ENCODE assay signal across 8 cellular contexts in the genomic region with DNA sequence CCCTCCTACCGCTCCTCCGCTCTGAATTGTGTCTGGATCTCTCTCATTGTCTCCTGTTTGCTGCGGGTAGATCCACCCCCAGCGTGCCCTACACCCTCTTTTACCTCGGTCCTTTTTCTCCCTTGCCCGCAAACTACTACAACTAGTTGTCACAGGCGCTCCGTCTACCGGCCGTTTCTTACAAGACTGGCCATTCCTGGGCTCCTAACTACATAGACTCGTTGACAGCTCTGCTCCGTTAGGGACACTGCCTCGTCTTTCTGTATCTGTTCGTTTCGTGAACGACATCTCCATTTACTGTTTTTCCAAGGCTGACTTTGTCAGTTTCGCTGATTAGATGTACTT. TPM values are rescaled to one million over a fixed set of nuclear protein-coding genes. Genes with fewer than 3 reads are reported as not detected.
DNase-seq lines count a peak whose midpoint lies in the region; ATAC-seq and TF ChIP-seq lines count a peak whose summit lies in the region.

No MANE protein-coding gene starts in this region.

- H3K4me3 Mint-ChIP-seq in stimulated activated memory B cell treated with anti-CD40 and anti-IgM and Interleukin-4, amounts not matched to agents 10 μg/mL and 1 μg/mL and 100 μg/mL, for 72 hours = peak overlapping the region; percentile 95

- no peaks in the 10 kb centered on the region for H3K36me3 Mint-ChIP-seq in stimulated activated memory B cell treated with anti-CD40 and anti-IgM and Interleukin-4, amounts not matched to agents 10 μg/mL and 1 μg/mL and 100 μg/mL, for 72 hours

- 1% methylated on average over 17 of the region's 17 CpGs for WGBS in lower leg skin, 2 donors

- TF ChIP-seq CTCF in dorsolateral prefrontal cortex (IDR thresholded peaks at IDR 0.05 in 54 of 56, conservative IDR thresholded peaks at IDR 0.05 in 2 of 56; ENCODE audit: low read depth in 1 of 56, partially characterized antibody in 56 of 56) (peak in 29 of 56 donors; percentile 8 to 34 (median 22)), lower leg skin (IDR thresholded peaks at IDR 0.05) (no peak)

- intact Hi-C loops in dorsolateral prefrontal cortex (cut with DNase I) (loop anchor here (2.0 to 5.0 kb wide), 3 partner anchors 30 to 292 kb away; a partner anchor contains a TSS), lower leg skin (cut with DNase I; ENCODE audit: low total_unique reads) (no loop called here)

- peak overlapping the region; percentile 87 for H3K27ac Mint-ChIP-seq in stimulated activated memory B cell treated with anti-CD40 and anti-IgM and Interleukin-4, amounts not matched to agents 10 μg/mL and 1 μg/mL and 100 μg/mL, for 72 hours

- peak; percentile 46 for ATAC-seq in GM21390 (IDR thresholded peaks at IDR 0.05; ENCODE audit: unreplicated experiment)
- peak; percentile 56 for ATAC-seq in stimulated activated memory B cell treated with anti-CD40 and anti-IgM and Interleukin-4, amounts not matched to agents 10 μg/mL and 1 μg/mL and 100 μg/mL, for 72 hours

- H3K9me3 Mint-ChIP-seq in stimulated activated memory B cell treated with anti-CD40 and anti-IgM and Interleukin-4, amounts not matched to agents 10 μg/mL and 1 μg/mL and 100 μg/mL, for 72 hours = no peaks in the 10 kb centered on the region

- TF ChIP-seq POLR2A in lower leg skin (IDR thresholded peaks at IDR 0.05) = no peak

- no peaks in the 10 kb centered on the region for H3K27me3 Mint-ChIP-seq in stimulated activated memory B cell treated with anti-CD40 and anti-IgM and Interleukin-4, amounts not matched to agents 10 μg/mL and 1 μg/mL and 100 μg/mL, for 72 hours

- H3K27me3 ChIP-seq in dorsolateral prefrontal cortex = no peaks in the 10 kb centered on the region

- H3K27ac ChIP-seq in dorsolateral prefrontal cortex = peak overlapping the region in 19 of 59 donors; percentile 42 to 92 (median 74)

- peaks cover 40% of the 10 kb centered on the region for H3K4me1 Mint-ChIP-seq in stimulated activated memory B cell treated with anti-CD40 and anti-IgM and Interleukin-4, amounts not matched to agents 10 μg/mL and 1 μg/mL and 100 μg/mL, for 72 hours

- DNase-seq in ELF-1 (ENCODE audit: low read depth, low spot score) = peak; percentile 43
- DNase-seq in HT1080 (ENCODE audit: low read depth) = peak; percentile 42
- peak; percentile 53 for DNase-seq in UCSD-AML1 (lab: John Stamatoyannopoulos, UW; ENCODE audit: unreplicated experiment)
- DNase-seq in dorsolateral prefrontal cortex = peak; percentile 25 to 80 (median 64)
- peak in 1 of 2 donors; percentile 22 for DNase-seq in lower leg skin (ENCODE audit: low spot score in 2 of 2)
- no peak for DNase-seq in HuH-7 (ENCODE audit: low spot score)

- H3K4me3 ChIP-seq in dorsolateral prefrontal cortex (peak overlapping the region; percentile 72 to 100 (median 98)), lower leg skin (ENCODE audit: low read depth, poor library complexity, severe bottlenecking) (peak overlapping the region; percentile 90)

RNA-seq across cellular contexts. Expression of a gene that starts 0.8 kb away (rescaled TPM):
- total RNA-seq in HT1080 (2014; rRNA removed; shearing (Covaris generic)) = 2.6 and 3.1 TPM in 2 replicates
- 5.6 and 6.1 TPM in 2 replicates for polyA plus RNA-seq in HT1080 (2015; cell fraction: cytosol; rRNA removed)
- polyA plus RNA-seq in HT1080 (2015; cell fraction: nucleus; rRNA removed) = 4.0 and 4.2 TPM in 2 replicates
- 10 to 100 TPM in 119 of 120 experiments, 1 to 10 TPM in 1; 9.9 to 18.7 (median 13.5) TPM for total RNA-seq in dorsolateral prefrontal cortex
- total RNA-seq in lower leg skin = 1 to 10 TPM; 5.0 to 8.3 (median 7.7) TPM

RNA-seq across cellular contexts. Expression of a gene that starts 31.1 kb away (rescaled TPM):
- total RNA-seq in HT1080 (2014; rRNA removed; shearing (Covaris generic)) = 461 and 469 TPM in 2 replicates
- 381 and 410 TPM in 2 replicates for polyA plus RNA-seq in HT1080 (2015; cell fraction: cytosol; rRNA removed)
- polyA plus RNA-seq in HT1080 (2015; cell fraction: nucleus; rRNA removed) = 307 and 361 TPM in 2 replicates
- 100 to 1,000 TPM; 109 to 282 (median 209) TPM for total RNA-seq in dorsolateral prefrontal cortex
- 100 to 1,000 TPM; 148 to 233 (median 216) TPM for total RNA-seq in lower leg skin

RNA-seq across cellular contexts. Expression of a gene that starts 31.3 kb away (rescaled TPM):
- 11.7 and 16.8 TPM in 2 replicates for total RNA-seq in HT1080 (2014; rRNA removed; shearing (Covaris generic))
- polyA plus RNA-seq in HT1080 (2015; cell fraction: cytosol; rRNA removed) = 11.3 and 11.7 TPM in 2 replicates
- polyA plus RNA-seq in HT1080 (2015; cell fraction: nucleus; rRNA removed) = 12.8 and 15.2 TPM in 2 replicates
- total RNA-seq in dorsolateral prefrontal cortex (10 to 100 TPM in 104 of 120 experiments, 1 to 10 TPM in 16; 6.3 to 21.7 (median 12.2) TPM), lower leg skin (10 to 100 TPM in 1 of 4 donors, 1 to 10 TPM in 3; 7.0 to 10.3 (median 8.2) TPM)

Comparison
In these comparisons a context has a peak if more than half of its experiments do, and no peak if none do; other contexts are left out.
1. CTCF ChIP-seq: peak in dorsolateral prefrontal cortex (29 of 56); none in lower leg skin (0 of 3).